ENCODE assay signal across 1 cellular context in genomic region chrX:19857131-19857530, GRCh38.
TF ChIP-seq lines count a peak whose summit lies in the region.

No MANE protein-coding gene starts in this region.

TF ChIP-seq in SK-N-SH treated with all-trans-retinoic acid at 6 μM for 48 hours, 23 proteins besides CTCF, POLR2A, EP300 and RAD21 (continued from another document):
- no peak for TF ChIP-seq SNAI2 (CRISPR knock-in tag; IDR thresholded peaks at IDR 0.05)
